10 cellular contexts compared by ENCODE assay signal in the genomic region with DNA sequence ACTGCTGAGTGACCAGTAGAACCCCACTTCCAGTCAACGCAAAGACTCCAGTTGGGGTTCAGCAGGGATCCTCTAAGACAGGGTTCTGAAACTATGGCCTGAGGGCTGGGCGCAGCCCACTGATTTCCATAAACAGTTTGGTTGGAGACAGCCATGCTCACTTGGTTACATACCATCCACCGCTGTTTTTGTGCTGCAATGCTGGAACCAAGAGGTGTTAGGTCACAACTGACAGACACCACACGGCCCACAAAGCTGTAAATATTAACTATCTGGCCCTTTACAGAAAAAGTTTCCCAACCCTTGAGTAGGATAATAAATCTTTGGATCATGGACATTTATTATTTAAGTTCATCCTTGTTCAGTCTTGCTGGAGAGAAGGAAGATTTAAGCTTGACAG. TPM values are rescaled to one million over a fixed set of nuclear protein-coding genes. Genes with fewer than 3 reads are reported as not detected.
DNase-seq lines count a peak whose midpoint lies in the region; ATAC-seq, FAIRE-seq and TF ChIP-seq lines count a peak whose summit lies in the region.
"Had no signal": no experiment of that assay in that cellular context is flagged by ENCODE, and none has a peak within 500 bp of the region (broad histone marks: within the 10 kb centered on the region; RNA-seq: fewer than 3 reads in every experiment).

No MANE protein-coding gene starts in this region.

- H3K27me3 ChIP-seq in muscle layer of colon (ENCODE audit: control insufficient read depth in 1 of 2, insufficient read depth in 2 of 2, low read length in 2 of 2) (no peaks in the 10 kb centered on the region), colonic mucosa (no peaks in the 10 kb centered on the region), esophagus squamous epithelium (no peaks in the 10 kb centered on the region)

- H3K9ac ChIP-seq in muscle layer of colon (ENCODE audit: low read length) (no peak overlapping the region), colonic mucosa (ENCODE audit: low read depth in 2 of 2, low read length in 2 of 2) (no peak overlapping the region)

- H3K4me3 ChIP-seq in muscle layer of colon (ENCODE audit: low read depth in 1 of 2, low read length in 2 of 2): no peak overlapping the region
- H3K4me3 ChIP-seq in colonic mucosa: no peak overlapping the region
- peak overlapping the region in 1 of 4 donors; percentile 29 for H3K4me3 ChIP-seq in esophagus squamous epithelium

- no peak for DNase-seq in GM18507 (ENCODE audit: extremely low spot score, insufficient read length, low read depth)
- DNase-seq in colonic mucosa: no peak
- DNase-seq in effector CD4-positive, alpha-beta T cell: no peak
- DNase-seq in esophagus squamous epithelium (lab: John Stamatoyannopoulos, UW): no peak
- DNase-seq: DMS79 treated with DMSO at 0.1 percent for 48 hours, foreskin melanocyte had no signal

- FAIRE-seq in GM18507 (lab: Jason Lieb, UNC): peak; percentile 83

- H3K9me3 ChIP-seq in muscle layer of colon (ENCODE audit: low read length) (no peaks in the 10 kb centered on the region), colonic mucosa (no peaks in the 10 kb centered on the region), esophagus squamous epithelium (no peaks in the 10 kb centered on the region)

- H3K36me3 ChIP-seq in muscle layer of colon (ENCODE audit: insufficient read depth, low read length) (no peaks in the 10 kb centered on the region), colonic mucosa (no peaks in the 10 kb centered on the region), esophagus squamous epithelium (no peaks in the 10 kb centered on the region)

- TF ChIP-seq CTCF in colonic mucosa (IDR thresholded peaks at IDR 0.05): no peak
- no peak for TF ChIP-seq CTCF in esophagus squamous epithelium (IDR thresholded peaks at IDR 0.05)

- 43 to 82% methylated on average over 2 to 4 of the region's 4 CpGs for WGBS in esophagus squamous epithelium, 2 donors

- ATAC-seq in GM21381 (IDR thresholded peaks at IDR 0.05; ENCODE audit: unreplicated experiment) (peak; percentile 41), HG03469 (IDR thresholded peaks at IDR 0.05; ENCODE audit: unreplicated experiment) (peak; percentile 30), GM21526 (IDR thresholded peaks at IDR 0.05; ENCODE audit: low FRiP score, unreplicated experiment) (no peak)

- intact Hi-C loops in colonic mucosa (cut with DNase I): no loop called here
- intact Hi-C loops in esophagus squamous epithelium (cut with DNase I): no loop called here

- H3K4me1 ChIP-seq in muscle layer of colon (ENCODE audit: insufficient read depth, low read length): peaks cover 5% of the 10 kb centered on the region
- no peaks in the 10 kb centered on the region for H3K4me1 ChIP-seq in colonic mucosa
- no peaks in the 10 kb centered on the region for H3K4me1 ChIP-seq in esophagus squamous epithelium

- TF ChIP-seq POLR2A in esophagus squamous epithelium (IDR thresholded peaks at IDR 0.05): no peak

- H3K27ac ChIP-seq in muscle layer of colon (ENCODE audit: low read depth, low read length) (peak overlapping the region; percentile 31), colonic mucosa (no peak overlapping the region), esophagus squamous epithelium (peak overlapping the region in 1 of 4 donors; percentile 6)

RNA-seq across cellular contexts. Expression of a gene that starts 8.4 kb away (rescaled TPM):
- total RNA-seq in colonic mucosa: 1 to 10 TPM; 1.0 to 1.1 TPM
- total RNA-seq in esophagus squamous epithelium: 1 to 10 TPM in 2 of 4 donors, under 1 TPM in 2; 0.72 to 5.2 (median 1.3) TPM
